9 cellular contexts compared by ENCODE assay signal in the genomic region with DNA sequence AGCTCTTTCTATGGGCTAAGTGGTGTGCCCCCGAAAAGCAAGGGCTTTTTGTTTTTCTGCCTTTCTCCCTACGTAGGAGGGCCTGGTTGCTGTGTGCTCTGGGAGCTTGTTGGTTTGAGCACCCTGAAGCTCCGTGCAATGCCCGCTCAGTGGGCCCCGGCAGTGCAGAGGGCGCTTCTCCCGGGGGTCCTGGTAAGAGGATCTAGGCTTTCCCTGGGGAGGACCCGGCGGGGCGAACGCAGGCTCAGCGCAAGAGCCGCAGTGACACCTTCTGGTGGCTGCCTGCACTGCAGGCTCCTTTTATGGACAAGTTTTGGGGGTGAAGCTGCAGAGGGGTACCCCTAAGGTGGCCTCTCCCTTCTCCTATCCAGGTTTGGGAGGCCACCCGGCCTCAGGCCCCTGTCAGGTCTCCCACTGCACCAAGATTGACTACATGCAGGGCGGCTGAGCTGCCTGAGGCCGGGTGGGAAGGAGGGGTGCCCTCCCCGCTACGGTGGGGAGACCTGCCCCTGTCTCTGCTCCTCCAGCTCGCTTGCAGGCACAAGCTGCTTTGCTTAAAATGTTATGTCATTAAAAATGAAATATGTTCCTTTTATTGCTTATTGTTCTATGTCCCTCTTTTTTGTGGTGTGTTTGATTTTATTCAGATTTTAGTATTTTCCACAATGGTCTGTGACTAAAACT.
A peak's percentile ranks its signal among the peaks of the same experiment; 100 is the strongest.
DNase-seq lines count a peak whose midpoint lies in the region; ATAC-seq and TF ChIP-seq lines count a peak whose summit lies in the region.
"Had no signal": no experiment of that assay in that cellular context is flagged by ENCODE, and none has a peak within 500 bp of the region (broad histone marks: within the 10 kb centered on the region; RNA-seq: fewer than 3 reads in every experiment).

No MANE protein-coding gene starts in this region.

- peak; percentile 16 for DNase-seq in AG08395 (ENCODE audit: low spot score)
- DNase-seq in GM13976 (ENCODE audit: low spot score): peak; percentile 16
- peak in 45 of 58 donors; percentile 3 to 63 (median 20) for DNase-seq in anterior cingulate cortex (lab: John Stamatoyannopoulos, UW)
- no peak for DNase-seq in MG63
- no peak for DNase-seq in immature natural killer cell
- DNase-seq in HuH-7.5 (ENCODE audit: low spot score): no peak
- DNase-seq: activated B cell treated with CpG ODN at 0.5 μM for 24 hours had no signal

- no peaks in the 10 kb centered on the region for H3K27me3 Mint-ChIP-seq in immature natural killer cell (ENCODE audit: low read depth in 3 of 3)
- H3K27me3 Mint-ChIP-seq: activated B cell treated with CpG ODN at 0.5 μM for 24 hours had no signal

- no peak overlapping the region for H3K27ac ChIP-seq in liver (ENCODE audit: low read depth in 1 of 2, low read length in 2 of 2)

- H3K36me3 ChIP-seq in liver (ENCODE audit: control insufficient read depth in 4 of 4, insufficient read depth in 3 of 4, low read depth in 1 of 4, low read length in 3 of 4) (no peaks in the 10 kb centered on the region), MG63 (no peaks in the 10 kb centered on the region)

- no peaks in the 10 kb centered on the region for H3K4me1 Mint-ChIP-seq in immature natural killer cell
- H3K4me1 Mint-ChIP-seq: activated B cell treated with CpG ODN at 0.5 μM for 24 hours had no signal

- H3K27me3 ChIP-seq in liver (ENCODE audit: control insufficient read depth in 4 of 4, insufficient read depth in 4 of 4, low read length in 3 of 4): peaks cover 0 to 2% (median 0%) of the 10 kb centered on the region in 4 donors
- H3K27me3 ChIP-seq in MG63: no peaks in the 10 kb centered on the region

- H3K9me3 ChIP-seq in liver (ENCODE audit: control insufficient read depth in 4 of 4, low read length in 3 of 4) (no peaks in the 10 kb centered on the region), MG63 (no peaks in the 10 kb centered on the region)

- no peaks in the 10 kb centered on the region for H3K4me1 ChIP-seq in liver (ENCODE audit: control insufficient read depth in 4 of 4, insufficient read depth in 4 of 4, low read length in 3 of 4)

- no peak overlapping the region for H3K4me3 Mint-ChIP-seq in immature natural killer cell
- H3K4me3 Mint-ChIP-seq: activated B cell treated with CpG ODN at 0.5 μM for 24 hours had no signal

- no peak overlapping the region for H3K9ac ChIP-seq in liver (ENCODE audit: low read depth in 1 of 2, low read length in 2 of 2)

- 26% methylated on average over 19 of the region's 19 CpGs for WGBS in liver

- TF ChIP-seq RAD21 in liver (IDR thresholded peaks at IDR 0.05): peak; percentile 64 to 71

- H3K27ac Mint-ChIP-seq in immature natural killer cell: no peak overlapping the region
- H3K27ac Mint-ChIP-seq: activated B cell treated with CpG ODN at 0.5 μM for 24 hours had no signal

- peak; percentile 3 for TF ChIP-seq CTCF in GM13976 (IDR thresholded peaks at IDR 0.05; ENCODE audit: borderline replicate concordance, control extremely low read depth, extremely low read depth, insufficient read depth, missing control alignments)
- peak; percentile 48 for TF ChIP-seq CTCF in liver (IDR thresholded peaks at IDR 0.05; ENCODE audit: low read depth, low read length, missing input control)

- in situ Hi-C loops in GM13976 (cut with MboI; ENCODE audit: low sequenced_read_pairs, unreplicated experiment): no loop called here

- H3K4me3 ChIP-seq in liver (ENCODE audit: low read depth in 1 of 3, low read length in 3 of 3) (no peak overlapping the region), MG63 (no peak overlapping the region)

- no peaks in the 10 kb centered on the region for H3K36me3 Mint-ChIP-seq in immature natural killer cell

- H3K9me3 Mint-ChIP-seq in immature natural killer cell: peaks cover 0 to 7% (median 2%) of the 10 kb centered on the region in 6 donors
- H3K9me3 Mint-ChIP-seq: activated B cell treated with CpG ODN at 0.5 μM for 24 hours had no signal

- ATAC-seq in HG03039 (IDR thresholded peaks at IDR 0.05; ENCODE audit: unreplicated experiment): no peak

TF ChIP-seq in liver, 16 proteins besides CTCF, POLR2A, EP300 and RAD21:
- no peak for TF ChIP-seq EGR1 (IDR thresholded peaks at IDR 0.05; ENCODE audit: low read depth in 2 of 2)
- TF ChIP-seq HNF4G (IDR thresholded peaks at IDR 0.05): no peak
- TF ChIP-seq, protein P1, sequence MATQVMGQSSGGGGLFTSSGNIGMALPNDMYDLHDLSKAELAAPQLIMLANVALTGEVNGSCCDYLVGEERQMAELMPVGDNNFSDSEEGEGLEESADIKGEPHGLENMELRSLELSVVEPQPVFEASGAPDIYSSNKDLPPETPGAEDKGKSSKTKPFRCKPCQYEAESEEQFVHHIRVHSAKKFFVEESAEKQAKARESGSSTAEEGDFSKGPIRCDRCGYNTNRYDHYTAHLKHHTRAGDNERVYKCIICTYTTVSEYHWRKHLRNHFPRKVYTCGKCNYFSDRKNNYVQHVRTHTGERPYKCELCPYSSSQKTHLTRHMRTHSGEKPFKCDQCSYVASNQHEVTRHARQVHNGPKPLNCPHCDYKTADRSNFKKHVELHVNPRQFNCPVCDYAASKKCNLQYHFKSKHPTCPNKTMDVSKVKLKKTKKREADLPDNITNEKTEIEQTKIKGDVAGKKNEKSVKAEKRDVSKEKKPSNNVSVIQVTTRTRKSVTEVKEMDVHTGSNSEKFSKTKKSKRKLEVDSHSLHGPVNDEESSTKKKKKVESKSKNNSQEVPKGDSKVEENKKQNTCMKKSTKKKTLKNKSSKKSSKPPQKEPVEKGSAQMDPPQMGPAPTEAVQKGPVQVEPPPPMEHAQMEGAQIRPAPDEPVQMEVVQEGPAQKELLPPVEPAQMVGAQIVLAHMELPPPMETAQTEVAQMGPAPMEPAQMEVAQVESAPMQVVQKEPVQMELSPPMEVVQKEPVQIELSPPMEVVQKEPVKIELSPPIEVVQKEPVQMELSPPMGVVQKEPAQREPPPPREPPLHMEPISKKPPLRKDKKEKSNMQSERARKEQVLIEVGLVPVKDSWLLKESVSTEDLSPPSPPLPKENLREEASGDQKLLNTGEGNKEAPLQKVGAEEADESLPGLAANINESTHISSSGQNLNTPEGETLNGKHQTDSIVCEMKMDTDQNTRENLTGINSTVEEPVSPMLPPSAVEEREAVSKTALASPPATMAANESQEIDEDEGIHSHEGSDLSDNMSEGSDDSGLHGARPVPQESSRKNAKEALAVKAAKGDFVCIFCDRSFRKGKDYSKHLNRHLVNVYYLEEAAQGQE (IDR thresholded peaks at IDR 0.05): no peak
- TF ChIP-seq YY1 (IDR thresholded peaks at IDR 0.05): no peak
- TF ChIP-seq, protein P2, sequence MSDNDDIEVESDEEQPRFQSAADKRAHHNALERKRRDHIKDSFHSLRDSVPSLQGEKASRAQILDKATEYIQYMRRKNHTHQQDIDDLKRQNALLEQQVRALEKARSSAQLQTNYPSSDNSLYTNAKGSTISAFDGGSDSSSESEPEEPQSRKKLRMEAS (IDR thresholded peaks at IDR 0.05): no peak
- no peak for TF ChIP-seq JUND (IDR thresholded peaks at IDR 0.05)
- no peak for TF ChIP-seq NR2F2 (IDR thresholded peaks at IDR 0.05)
- TF ChIP-seq GABPA (IDR thresholded peaks at IDR 0.05 in 1 of 2, conservative IDR thresholded peaks at IDR 0.05 in 1 of 2): no peak
- no peak for TF ChIP-seq TAF1 (conservative IDR thresholded peaks at IDR 0.05)
- TF ChIP-seq, protein P3, sequence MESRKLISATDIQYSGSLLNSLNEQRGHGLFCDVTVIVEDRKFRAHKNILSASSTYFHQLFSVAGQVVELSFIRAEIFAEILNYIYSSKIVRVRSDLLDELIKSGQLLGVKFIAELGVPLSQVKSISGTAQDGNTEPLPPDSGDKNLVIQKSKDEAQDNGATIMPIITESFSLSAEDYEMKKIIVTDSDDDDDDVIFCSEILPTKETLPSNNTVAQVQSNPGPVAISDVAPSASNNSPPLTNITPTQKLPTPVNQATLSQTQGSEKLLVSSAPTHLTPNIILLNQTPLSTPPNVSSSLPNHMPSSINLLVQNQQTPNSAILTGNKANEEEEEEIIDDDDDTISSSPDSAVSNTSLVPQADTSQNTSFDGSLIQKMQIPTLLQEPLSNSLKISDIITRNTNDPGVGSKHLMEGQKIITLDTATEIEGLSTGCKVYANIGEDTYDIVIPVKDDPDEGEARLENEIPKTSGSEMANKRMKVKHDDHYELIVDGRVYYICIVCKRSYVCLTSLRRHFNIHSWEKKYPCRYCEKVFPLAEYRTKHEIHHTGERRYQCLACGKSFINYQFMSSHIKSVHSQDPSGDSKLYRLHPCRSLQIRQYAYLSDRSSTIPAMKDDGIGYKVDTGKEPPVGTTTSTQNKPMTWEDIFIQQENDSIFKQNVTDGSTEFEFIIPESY (IDR thresholded peaks at IDR 0.05): no peak
- TF ChIP-seq RXRA (IDR thresholded peaks at IDR 0.05): no peak
- no peak for TF ChIP-seq FOXA1 (IDR thresholded peaks at IDR 0.05)
- TF ChIP-seq FOXA2 (IDR thresholded peaks at IDR 0.05): no peak
- TF ChIP-seq HNF4A (conservative IDR thresholded peaks at IDR 0.05): no peak
- TF ChIP-seq, protein P4, sequence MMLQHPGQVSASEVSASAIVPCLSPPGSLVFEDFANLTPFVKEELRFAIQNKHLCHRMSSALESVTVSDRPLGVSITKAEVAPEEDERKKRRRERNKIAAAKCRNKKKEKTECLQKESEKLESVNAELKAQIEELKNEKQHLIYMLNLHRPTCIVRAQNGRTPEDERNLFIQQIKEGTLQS (IDR thresholded peaks at IDR 0.05): no peak
- no peak for TF ChIP-seq SP1 (IDR thresholded peaks at IDR 0.05)
TF ChIP-seq in liver: peak in this region for 0.

Comparison
In these comparisons a context has a peak if more than half of its experiments do, and no peak if none do; other contexts are left out.
1. DNase-seq: peak in AG08395 (single experiment), GM13976 (single experiment) and anterior cingulate cortex (45 of 58); none in MG63 (single experiment), immature natural killer cell (0 of 3) and HuH-7.5 (single experiment).